ENCODE assay signal across 11 cellular contexts in the genomic region with DNA sequence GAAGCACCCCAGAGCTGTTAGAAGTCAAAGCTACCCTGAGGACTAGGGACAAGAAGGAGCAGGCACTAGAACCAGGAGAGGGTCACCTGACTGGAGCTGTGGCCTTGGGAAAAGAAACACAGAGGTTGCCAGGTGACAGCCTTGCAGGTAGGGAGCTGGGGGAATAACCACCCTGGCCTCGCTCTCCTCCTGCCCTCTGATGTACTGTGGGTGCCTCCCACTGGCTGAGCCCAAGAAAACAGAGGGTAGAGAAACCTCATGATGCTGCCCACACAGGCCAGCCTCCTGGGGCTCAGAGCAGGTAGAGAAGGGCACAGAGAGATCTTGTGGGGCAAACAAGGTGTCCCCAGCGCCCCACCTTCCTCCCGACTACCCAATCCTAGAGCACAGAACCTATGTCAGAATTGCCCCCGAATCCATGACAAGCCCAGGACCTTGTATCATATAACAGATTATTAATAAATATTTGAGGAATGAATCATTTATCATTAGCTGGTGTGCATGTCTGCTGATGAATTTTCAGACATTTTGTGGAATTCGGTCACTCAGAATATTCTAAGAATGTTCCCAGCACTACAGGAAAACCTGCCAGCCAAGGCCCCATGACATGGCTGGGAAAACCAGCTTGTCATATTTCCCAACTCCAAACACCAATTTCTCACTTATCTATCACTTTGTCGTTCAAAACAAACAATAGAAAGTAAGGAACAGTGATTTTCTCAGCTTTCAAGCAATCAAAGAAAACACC. TPM values are rescaled to one million over a fixed set of nuclear protein-coding genes. Genes with fewer than 3 reads are reported as not detected.
DNase-seq lines count a peak whose midpoint lies in the region; ATAC-seq and TF ChIP-seq lines count a peak whose summit lies in the region.
"Had no signal": no experiment of that assay in that cellular context is flagged by ENCODE, and none has a peak within 500 bp of the region (broad histone marks: within the 10 kb centered on the region; RNA-seq: fewer than 3 reads in every experiment).

No MANE protein-coding gene starts in this region.

- ATAC-seq in HG02981 (IDR thresholded peaks at IDR 0.05; ENCODE audit: unreplicated experiment): no peak
- ATAC-seq in HG03139 (IDR thresholded peaks at IDR 0.05; ENCODE audit: unreplicated experiment): no peak

- no peaks in the 10 kb centered on the region for H3F3A ChIP-seq in smooth muscle cell (ENCODE audit: low read depth)

- no peaks in the 10 kb centered on the region for H3K9me3 ChIP-seq in smooth muscle cell (replicated peaks; ENCODE audit: low read depth)
- H3K9me3 ChIP-seq: SJSA1, upper lobe of left lung had no signal

- no peaks in the 10 kb centered on the region for H3K79me2 ChIP-seq in smooth muscle cell (ENCODE audit: low read depth)

- WGBS in smooth muscle cell (ENCODE audit: low lambda C conversion rate): 59% methylated on average over 6 of the region's 6 CpGs

- H4K20me1 ChIP-seq in smooth muscle cell (ENCODE audit: low read depth): no peaks in the 10 kb centered on the region

- DNase-seq in activated effector memory CD4-positive, alpha-beta T cell treated with anti-CD3 and anti-CD28 coated beads, Interleukin-2, amount 50 U/mL, for 16 hours: peak; percentile 17
- DNase-seq in activated effector memory CD4-positive, alpha-beta T cell treated with Interleukin-2 at 50 U/mL for 16 hours: no peak
- DNase-seq in NCI-H69 (lab: John Stamatoyannopoulos, UW) (peak; percentile 64), fibroblast of the aortic adventitia (ENCODE audit: low read depth) (peak; percentile 60), smooth muscle cell (lab: John Stamatoyannopoulos, UW; ENCODE audit: unreplicated experiment) (no peak), T1000 (lab: John Stamatoyannopoulos, UW) (no peak)

- H3K4me3 ChIP-seq in fibroblast of the aortic adventitia (ENCODE audit: low read depth, low read length) (no peak overlapping the region), smooth muscle cell (no peak overlapping the region)
- H3K4me3 ChIP-seq: SJSA1, upper lobe of left lung had no signal

- peak overlapping the region; percentile 78 for H3K27ac ChIP-seq in smooth muscle cell (ENCODE audit: low read depth)
- H3K27ac ChIP-seq: KMS-11, SJSA1, upper lobe of left lung had no signal

- TF ChIP-seq CTCF in fibroblast of the aortic adventitia (IDR thresholded peaks at IDR 0.05; ENCODE audit: insufficient read depth, low read length): no peak
- TF ChIP-seq CTCF in smooth muscle cell (IDR thresholded peaks at IDR 0.05; ENCODE audit: borderline replicate concordance, insufficient read depth, poor library complexity, severe bottlenecking): no peak

- peak overlapping the region; percentile 38 for H3K9ac ChIP-seq in smooth muscle cell (ENCODE audit: low read depth)
- H3K9ac ChIP-seq: KMS-11 had no signal

- no peak overlapping the region for H2AFZ ChIP-seq in smooth muscle cell (ENCODE audit: low read depth)

- H3K4me2 ChIP-seq in smooth muscle cell: peak overlapping the region; percentile 7
- H3K4me2 ChIP-seq: KMS-11 had no signal

- no peaks in the 10 kb centered on the region for H3K36me3 ChIP-seq in smooth muscle cell (ENCODE audit: low read depth)
- H3K36me3 ChIP-seq: upper lobe of left lung had no signal

- H3K27me3 ChIP-seq in smooth muscle cell (ENCODE audit: low read depth): no peaks in the 10 kb centered on the region
- H3K27me3 ChIP-seq: SJSA1, upper lobe of left lung had no signal

- H3K4me1 ChIP-seq in smooth muscle cell (ENCODE audit: low read depth): peaks cover under 1% of the 10 kb centered on the region
- H3K4me1 ChIP-seq: SJSA1, upper lobe of left lung had no signal

RNA-seq across cellular contexts. Expression of a gene that starts 59.8 kb away (rescaled TPM):
- 2.1 and 3.5 TPM in 2 replicates for total RNA-seq in fibroblast of the aortic adventitia (ENCODE audit: low replicate concordance)
- total RNA-seq in smooth muscle cell: 11.8 and 13.7 TPM in 2 replicates
- 4.9 and 7.5 TPM in 2 replicates for polyA plus RNA-seq in smooth muscle cell

Comparison
In these comparisons a context has a peak if more than half of its experiments do, and no peak if none do; other contexts are left out.
1. DNase-seq: peak in activated effector memory CD4-positive, alpha-beta T cell treated with anti-CD3 and anti-CD28 coated beads, Interleukin-2, amount 50 U/mL, for 16 hours (single experiment), NCI-H69 (single experiment) and fibroblast of the aortic adventitia (single experiment); none in activated effector memory CD4-positive, alpha-beta T cell treated with Interleukin-2 at 50 U/mL for 16 hours (single experiment), smooth muscle cell (single experiment) and T1000 (single experiment).